ENCODE assay signal across 21 cellular contexts in genomic region chr17:62732125-62732524, GRCh38.
"Had no signal": no experiment of that assay in that cellular context is flagged by ENCODE, and none has a peak within 500 bp of the region (broad histone marks: within the 10 kb centered on the region; RNA-seq: fewer than 3 reads in every experiment).

No MANE protein-coding gene starts in this region.

- H3K27me3 ChIP-seq: body of pancreas, colonic mucosa, ovary had no signal

- H3K4me3 ChIP-seq: body of pancreas, colonic mucosa, esophagus muscularis mucosa, lower lobe of right lung, ovary, psoas muscle, tibial artery had no signal

- H3K36me3 ChIP-seq: colonic mucosa, esophagus muscularis mucosa, lower lobe of right lung, ovary, tibial artery had no signal

- H3K4me3 Mint-ChIP-seq: activated naive CD8-positive, alpha-beta T cell treated with anti-CD3 and anti-CD28 coated beads, Interleukin-2, amount 10 ng/mL, durations not matched to agents 7 days and 5 days; central memory CD8-positive, alpha-beta T cell; endodermal cell; neural crest cell; T-helper 1 cell treated with Interleukin-12 subunit alpha and Interleukin-12 subunit beta and Interleukin-4 antibody, amounts not matched to agents 30 μg/mL and 1 μg/mL, for 36 hours had no signal

- H3K9me3 Mint-ChIP-seq: activated naive CD8-positive, alpha-beta T cell treated with anti-CD3 and anti-CD28 coated beads, Interleukin-2, amount 10 ng/mL, durations not matched to agents 7 days and 5 days; central memory CD8-positive, alpha-beta T cell; T-helper 1 cell treated with Interleukin-12 subunit alpha and Interleukin-12 subunit beta and Interleukin-4 antibody, amounts not matched to agents 30 μg/mL and 1 μg/mL, for 36 hours had no signal

- FAIRE-seq: urothelium cell line had no signal

- H3K36me3 Mint-ChIP-seq: activated naive CD8-positive, alpha-beta T cell treated with anti-CD3 and anti-CD28 coated beads, Interleukin-2, amount 10 ng/mL, durations not matched to agents 7 days and 5 days had no signal

- DNase-seq: activated CD4-positive, CD25-positive, alpha-beta regulatory T cell treated with anti-CD3 and anti-CD28 coated beads, Interleukin-2, amount 50 U/mL, for 72 hours; activated naive CD4-positive, alpha-beta T cell; activated naive CD8-positive, alpha-beta T cell treated with anti-CD3 and anti-CD28 coated beads, Interleukin-2, amount 10 ng/mL, durations not matched to agents 7 days and 5 days; activated T-cell treated with anti-CD3 and anti-CD28 coated beads for 4 hours; body of pancreas; colonic mucosa; left colon; lower lobe of right lung; ovary; psoas muscle; right cardiac atrium; stimulated activated CD4-positive, alpha-beta T cell treated with anti-CD3 and anti-CD28 coated beads, Interleukin-2, amount 100 ng/mL, for 24 hours; stimulated activated naive CD4-positive, alpha-beta T cell treated with Interleukin-2 at 50 U/mL for 16 hours; substantia nigra; tibial artery had no signal

- H3K9me3 ChIP-seq: body of pancreas, colonic mucosa, esophagus muscularis mucosa, lower lobe of right lung, ovary, psoas muscle, tibial artery had no signal

- H3K4me1 Mint-ChIP-seq: activated naive CD8-positive, alpha-beta T cell treated with anti-CD3 and anti-CD28 coated beads, Interleukin-2, amount 10 ng/mL, durations not matched to agents 7 days and 5 days; central memory CD8-positive, alpha-beta T cell; endodermal cell had no signal

- H3K27ac ChIP-seq: body of pancreas, colonic mucosa, esophagus muscularis mucosa, lower lobe of right lung, ovary, psoas muscle, tibial artery had no signal

- ATAC-seq: body of pancreas, left colon, lower lobe of right lung, psoas muscle, right cardiac atrium had no signal

- H3K4me1 ChIP-seq: body of pancreas, colonic mucosa, esophagus muscularis mucosa, lower lobe of right lung, psoas muscle, tibial artery had no signal

- H3K27ac Mint-ChIP-seq: activated naive CD8-positive, alpha-beta T cell treated with anti-CD3 and anti-CD28 coated beads, Interleukin-2, amount 10 ng/mL, durations not matched to agents 7 days and 5 days; endodermal cell; T-helper 1 cell treated with Interleukin-12 subunit alpha and Interleukin-12 subunit beta and Interleukin-4 antibody, amounts not matched to agents 30 μg/mL and 1 μg/mL, for 36 hours had no signal
